In genomic region chr2:236824836-236825235, GRCh38 we compare ENCODE assay signal across 13 cellular contexts.
DNase-seq lines count a peak whose midpoint lies in the region; ATAC-seq and TF ChIP-seq lines count a peak whose summit lies in the region.
"Had no signal": no experiment of that assay in that cellular context is flagged by ENCODE, and none has a peak within 500 bp of the region (broad histone marks: within the 10 kb centered on the region; RNA-seq: fewer than 3 reads in every experiment).

No MANE protein-coding gene starts in this region.

- H3K4me1 ChIP-seq in left ventricle myocardium inferior (peaks cover 23% of the 10 kb centered on the region), hepatocyte (ENCODE audit: insufficient read depth) (peaks cover 27% of the 10 kb centered on the region)

- no peak overlapping the region for H2AFZ ChIP-seq in hepatocyte

- H3K79me2 ChIP-seq in hepatocyte, result no peaks in the 10 kb centered on the region

- no peaks in the 10 kb centered on the region for H3K9me2 ChIP-seq in hepatocyte (replicated peaks; ENCODE audit: insufficient read depth)

- no peak for DNase-seq in left ventricle myocardium inferior
- DNase-seq in Right ventricle myocardium inferior (ENCODE audit: missing footprints), result no peak
- DNase-seq in NCI-H526 (lab: John Stamatoyannopoulos, UW), result peak; percentile 57 to 77
- DNase-seq in hepatocyte (ENCODE audit: low spot score), result peak; percentile 37
- DNase-seq in posterior cingulate gyrus, result no peak
- no peak for DNase-seq in DMS114 treated with DMSO at 0.1 percent for 48 hours (lab: John Stamatoyannopoulos, UW; ENCODE audit: unreplicated experiment)
- no peak for DNase-seq in activated CD4-positive, CD25-positive, alpha-beta regulatory T cell treated with anti-CD3 and anti-CD28 coated beads, Interleukin-2, amount 50 U/mL, for 72 hours
- DNase-seq in anterior cingulate cortex (lab: John Stamatoyannopoulos, UW), result no peak
- DNase-seq: ACHN; effector CD8-positive, alpha-beta T cell; hypothalamus; Karpas-422; midbrain had no signal

- 42% methylated on average over 3 of the region's 3 CpGs for WGBS in hepatocyte (ENCODE audit: low lambda C conversion rate, missing lambda C conversion rate)

- H3K27me3 ChIP-seq in left ventricle myocardium inferior (ENCODE audit: low read depth) (no peaks in the 10 kb centered on the region), hepatocyte (no peaks in the 10 kb centered on the region)

- H3K4me3 ChIP-seq in left ventricle myocardium inferior (no peak overlapping the region), hepatocyte (no peak overlapping the region)

- H3K36me3 ChIP-seq in left ventricle myocardium inferior, result no peaks in the 10 kb centered on the region
- H3K36me3 ChIP-seq in hepatocyte (replicated peaks; ENCODE audit: insufficient read depth, low read depth), result no peaks in the 10 kb centered on the region

- H3K27ac ChIP-seq in left ventricle myocardium inferior (replicated peaks) (peak overlapping the region; percentile 9), hepatocyte (no peak overlapping the region)

- intact Hi-C loops in left ventricle myocardium inferior (cut with micrococcal nuclease), result no loop called here
- intact Hi-C loops in Right ventricle myocardium inferior (cut with DNase I), result no loop called here
- intact Hi-C loops in posterior cingulate gyrus (cut with DNase I), result no loop called here

- no peak overlapping the region for H3K4me2 ChIP-seq in hepatocyte

- TF ChIP-seq CTCF in left ventricle myocardium inferior (IDR thresholded peaks at IDR 0.05; ENCODE audit: borderline replicate concordance), result no peak
- no peak for TF ChIP-seq CTCF in hepatocyte (IDR thresholded peaks at IDR 0.05; ENCODE audit: poor library complexity)

- H4K20me1 ChIP-seq in hepatocyte (ENCODE audit: insufficient read depth, poor library complexity, severe bottlenecking), result no peaks in the 10 kb centered on the region

- no peak for ATAC-seq in Right ventricle myocardium inferior

- peaks cover 15% of the 10 kb centered on the region for H3K9me3 ChIP-seq in left ventricle myocardium inferior (replicated peaks)
- H3K9me3 ChIP-seq in hepatocyte (ENCODE audit: low read depth), result no peaks in the 10 kb centered on the region

Comparison
In these comparisons a context has a peak if more than half of its experiments do, and no peak if none do; other contexts are left out.
1. DNase-seq: peak in NCI-H526 (2 of 2) and hepatocyte (single experiment); none in left ventricle myocardium inferior (single experiment), Right ventricle myocardium inferior (single experiment), posterior cingulate gyrus (0 of 10), DMS114 treated with DMSO at 0.1 percent for 48 hours (single experiment), activated CD4-positive, CD25-positive, alpha-beta regulatory T cell treated with anti-CD3 and anti-CD28 coated beads, Interleukin-2, amount 50 U/mL, for 72 hours (single experiment) and anterior cingulate cortex (0 of 58).